Comparison of ENCODE assay signal across 26 cellular contexts in the genomic region with DNA sequence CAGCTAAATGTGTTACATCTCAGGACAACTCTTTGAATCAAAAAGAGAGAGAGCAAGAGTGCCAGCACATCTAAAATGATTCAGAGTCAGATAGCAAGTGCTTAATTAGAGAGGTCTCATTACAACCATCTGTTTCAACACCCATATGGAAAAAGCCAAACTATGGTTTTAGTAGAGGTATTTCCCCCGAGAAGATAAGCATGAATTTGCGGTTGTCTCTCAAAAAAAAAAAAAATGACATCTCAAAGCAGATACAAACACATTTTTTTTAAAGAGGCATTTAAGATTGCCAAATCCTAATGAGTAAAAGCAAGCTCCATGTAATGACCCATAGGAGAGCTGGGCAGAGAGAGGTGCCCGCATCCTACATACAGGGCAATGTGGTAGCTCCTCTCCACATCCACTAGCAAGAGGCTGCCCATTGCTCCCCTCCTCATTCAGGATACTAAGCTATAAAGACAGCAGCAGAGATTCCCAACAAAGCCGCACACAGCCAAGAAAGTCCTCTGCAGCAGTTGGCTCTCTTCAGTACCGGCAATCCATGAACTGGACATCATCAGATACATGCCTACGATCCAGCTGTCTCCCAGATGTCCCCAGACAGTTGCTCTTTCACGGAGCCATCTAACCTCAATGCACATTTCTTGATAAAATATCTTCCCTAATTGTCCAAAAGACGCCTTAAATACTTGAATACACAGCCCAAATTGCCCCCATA.
DNase-seq lines count a peak whose midpoint lies in the region; ATAC-seq and TF ChIP-seq lines count a peak whose summit lies in the region.
"Had no signal": no experiment of that assay in that cellular context is flagged by ENCODE, and none has a peak within 500 bp of the region (broad histone marks: within the 10 kb centered on the region; RNA-seq: fewer than 3 reads in every experiment).

No MANE protein-coding gene starts in this region.

- H3K4me3 ChIP-seq in AG04449 (ENCODE audit: low read depth, low read length) (no peak overlapping the region), fibroblast of mammary gland (ENCODE audit: control insufficient read depth, low read depth, low read length) (no peak overlapping the region)
- H3K4me3 ChIP-seq: HAP-1, lower lobe of right lung, mucosa of descending colon, skin epidermis had no signal

- DNase-seq in AG04449 (ENCODE audit: low read depth, low spot score) (peak; percentile 57), EH (ENCODE audit: low read depth) (peak; percentile 85), NCI-H2171 treated with DMSO at 0.1 percent for 48 hours (lab: John Stamatoyannopoulos, UW) (peak; percentile 88), fibroblast of mammary gland (ENCODE audit: low read depth) (peak; percentile 18), ecto neural progenitor cell (ENCODE audit: low spot score) (no peak), cerebellum (ENCODE audit: low spot score) (no peak)
- DNase-seq: activated CD4-positive, CD25-positive, alpha-beta regulatory T cell treated with anti-CD3 and anti-CD28 coated beads, Interleukin-2, amount 50 U/mL, for 72 hours; activated CD8-positive, alpha-beta T cell treated with anti-CD3 and anti-CD28 coated beads for 36 hours; activated effector memory CD4-positive, alpha-beta T cell treated with Interleukin-2 at 50 U/mL for 16 hours; activated naive CD8-positive, alpha-beta T cell treated with anti-CD3 and anti-CD28 coated beads, Interleukin-2, amount 10 ng/mL, durations not matched to agents 7 days and 5 days; C1 segment of cervical spinal cord; Caco-2; DMS79 treated with DMSO at 0.1 percent for 48 hours; head of caudate nucleus; kidney glomerular epithelial cell; lower lobe of right lung; mucosa of descending colon; NCI-H1930; NCI-H226; NCI-H82 had no signal

- POLR2A ChIA-PET in AG04449 (lab: Yijun Ruan, JAX) = interaction anchor here (0.5 to 0.6 kb wide), 2 partner anchors 34 to 400 kb away, joined by 3 read pairs; no protein-coding TSS in a partner anchor

- no peak for ATAC-seq in HG03095 (IDR thresholded peaks at IDR 0.05; ENCODE audit: unreplicated experiment)
- ATAC-seq in HG03175 (IDR thresholded peaks at IDR 0.05; ENCODE audit: unreplicated experiment) = no peak
- ATAC-seq: activated CD8-positive, alpha-beta T cell treated with anti-CD3 and anti-CD28 coated beads for 36 hours; HepG2; lower lobe of right lung; mucosa of descending colon; natural killer cell treated with Interleukin-12 subunit alpha and Interleukin-12 subunit beta and Interleukin-15 and Interleukin-18, amount 100 ng/mL, for 72 hours had no signal

- CTCF ChIA-PET in AG04449 (lab: Yijun Ruan, JAX) = interaction anchor here (0.9 to 1.3 kb wide), 2 partner anchors 9 to 61 kb away, joined by 4 read pairs; no protein-coding TSS in a partner anchor

- no peak for TF ChIP-seq CTCF in AG04449 (IDR thresholded peaks at IDR 0.05; ENCODE audit: insufficient read depth, low read length, missing control alignments)
- no peak for TF ChIP-seq CTCF in fibroblast of mammary gland (conservative IDR thresholded peaks at IDR 0.05; ENCODE audit: control insufficient read depth, insufficient read depth, low read depth, low read length)

Comparison
In these comparisons a context has a peak if more than half of its experiments do, and no peak if none do; other contexts are left out.
1. DNase-seq: peak in AG04449 (single experiment), EH (single experiment), NCI-H2171 treated with DMSO at 0.1 percent for 48 hours (single experiment) and fibroblast of mammary gland (single experiment); none in ecto neural progenitor cell (single experiment) and cerebellum (single experiment).